In genomic region chr22:17159504-17159951, GRCh38 we compare ENCODE assay signal across 8 cellular contexts. TPM values are rescaled to one million over a fixed set of nuclear protein-coding genes. Genes with fewer than 3 reads are reported as not detected.
DNase-seq lines count a peak whose midpoint lies in the region; ATAC-seq and TF ChIP-seq lines count a peak whose summit lies in the region.

No MANE protein-coding gene starts in this region.

- H3K9me3 Mint-ChIP-seq in nephron progenitor cell: no peaks in the 10 kb centered on the region

- peak in 1 of 6 experiments; percentile 11 for TF ChIP-seq CTCF in esophagus squamous epithelium (IDR thresholded peaks at IDR 0.05)
- no peak for TF ChIP-seq CTCF in nephron progenitor cell (IDR thresholded peaks at IDR 0.05)

- H3K4me1 Mint-ChIP-seq in nephron progenitor cell: peaks cover 27% of the 10 kb centered on the region

- in situ Hi-C loops in KBM-7 (cut with MboI; ENCODE audit: low pct_unique_long_range_greater_than_20kb, low sequenced_read_pairs): loop anchor here (10.0 to 25.0 kb wide), 2 partner anchors 55 to 103 kb away; no protein-coding TSS in a partner anchor

- H3K36me3 ChIP-seq in esophagus squamous epithelium (no peaks in the 10 kb centered on the region), subcutaneous abdominal adipose tissue (ENCODE audit: control insufficient read depth in 5 of 5, insufficient read depth in 5 of 5, low read length in 5 of 5) (no peaks in the 10 kb centered on the region)

- DNase-seq in GM04503 (ENCODE audit: low read depth) (peak; percentile 15), NCI-H2081 treated with DMSO at 0.1 percent for 48 hours (lab: John Stamatoyannopoulos, UW) (peak; percentile 2), esophagus squamous epithelium (lab: John Stamatoyannopoulos, UW) (no peak), nephron progenitor cell (no peak), KBM-7 (no peak)
- DNase-seq in activated CD8-positive, alpha-beta memory T cell treated with anti-CD3 and anti-CD28 coated beads, Interleukin-2, amount 50 U/mL, for 4 hours: peak; percentile 65

- H3K27ac Mint-ChIP-seq in nephron progenitor cell: no peak overlapping the region

- peaks cover 7% of the 10 kb centered on the region for H3K36me3 Mint-ChIP-seq in nephron progenitor cell (ENCODE audit: low read depth)

- peaks cover 3% of the 10 kb centered on the region for H3K27me3 Mint-ChIP-seq in nephron progenitor cell (ENCODE audit: low read depth, poor library complexity)

- H3K4me1 ChIP-seq in esophagus squamous epithelium (peaks cover 0 to 52% (median 26%) of the 10 kb centered on the region in 3 donors), subcutaneous abdominal adipose tissue (ENCODE audit: control insufficient read depth in 5 of 5, insufficient read depth in 5 of 5, low read length in 5 of 5) (peaks cover 8 to 39% (median 23%) of the 10 kb centered on the region in 5 donors)

- H3K4me3 Mint-ChIP-seq in nephron progenitor cell: peak overlapping the region; percentile 83

- H3K4me3 ChIP-seq in esophagus squamous epithelium (peak overlapping the region; percentile 80 to 99 (median 87)), subcutaneous abdominal adipose tissue (ENCODE audit: low read depth in 1 of 5, low read length in 5 of 5) (peak overlapping the region; percentile 59 to 82 (median 74))

- H3K9ac ChIP-seq in subcutaneous abdominal adipose tissue (ENCODE audit: low read length in 5 of 5): peak overlapping the region in 4 of 5 donors; percentile 74 to 84 (median 78)

- intact Hi-C loops in esophagus squamous epithelium (cut with DNase I): no loop called here

- H3K27ac ChIP-seq in esophagus squamous epithelium: peak overlapping the region; percentile 89 to 96 (median 95)
- H3K27ac ChIP-seq in subcutaneous abdominal adipose tissue (ENCODE audit: low read depth, low read length): peak overlapping the region; percentile 75

- no peaks in the 10 kb centered on the region for H3K9me3 ChIP-seq in esophagus squamous epithelium
- no peaks in the 10 kb centered on the region for H3K9me3 ChIP-seq in subcutaneous abdominal adipose tissue (ENCODE audit: control insufficient read depth in 5 of 5, low read length in 5 of 5)

- peak; percentile 9 for ATAC-seq in HG02588 (IDR thresholded peaks at IDR 0.05; ENCODE audit: unreplicated experiment)

- WGBS in esophagus squamous epithelium, 2 donors: 0 to 22% methylated on average over 6 to 8 of the region's 35 CpGs

- H3K27me3 ChIP-seq in esophagus squamous epithelium (no peaks in the 10 kb centered on the region), subcutaneous abdominal adipose tissue (ENCODE audit: control insufficient read depth in 5 of 5, insufficient read depth in 4 of 5, low read length in 5 of 5) (no peaks in the 10 kb centered on the region)

- no peak for TF ChIP-seq POLR2A in esophagus squamous epithelium (IDR thresholded peaks at IDR 0.05)

RNA-seq across cellular contexts. Expression of gene HDHD5, which starts 0.5 kb away (rescaled TPM):
- 10 to 100 TPM; 23.2 to 40.4 (median 36.2) TPM for total RNA-seq in esophagus squamous epithelium

RNA-seq across cellular contexts. Expression of gene TMEM121B, which starts 38.4 kb away (rescaled TPM):
- total RNA-seq in esophagus squamous epithelium: under 1 TPM; 0.12 to 0.57 (median 0.20) TPM

RNA-seq across cellular contexts. Expression of gene ADA2, which starts 59.7 kb away (rescaled TPM):
- 10 to 100 TPM in 1 of 4 donors, 1 to 10 TPM in 3; 1.3 to 11.1 (median 5.3) TPM for total RNA-seq in esophagus squamous epithelium

Comparison
In these comparisons a context has a peak if more than half of its experiments do, and no peak if none do; other contexts are left out.
1. DNase-seq: peak in GM04503 (single experiment), NCI-H2081 treated with DMSO at 0.1 percent for 48 hours (single experiment) and activated CD8-positive, alpha-beta memory T cell treated with anti-CD3 and anti-CD28 coated beads, Interleukin-2, amount 50 U/mL, for 4 hours (single experiment); none in esophagus squamous epithelium (single experiment), nephron progenitor cell (single experiment) and KBM-7 (single experiment).